In genomic region chr2:170739048-170739447, GRCh38 we compare ENCODE assay signal across 13 cellular contexts. TPM values are rescaled to one million over a fixed set of nuclear protein-coding genes. Genes with fewer than 3 reads are reported as not detected.
A peak's percentile ranks its signal among the peaks of the same experiment; 100 is the strongest.
DNase-seq lines count a peak whose midpoint lies in the region; ATAC-seq and TF ChIP-seq lines count a peak whose summit lies in the region.
"Had no signal": no experiment of that assay in that cellular context is flagged by ENCODE, and none has a peak within 500 bp of the region (broad histone marks: within the 10 kb centered on the region; RNA-seq: fewer than 3 reads in every experiment).

No MANE protein-coding gene starts in this region.

- CTCF ChIA-PET in IMR-90 (lab: Yijun Ruan, JAX) = interaction anchor here (1.2 to 1.3 kb wide), 2 partner anchors 18 to 32 kb away, joined by 3 read pairs; no protein-coding TSS in a partner anchor

- DNase-seq in AG09309 (ENCODE audit: low read depth) (peak; percentile 82), IMR-90 (peak; percentile 95), brain microvascular endothelial cell (peak; percentile 92), lower lobe of right lung (no peak), cerebellum (ENCODE audit: low spot score) (no peak)
- DNase-seq in stimulated activated CD4-positive, alpha-beta T cell treated with anti-CD3 and anti-CD28 coated beads, Interleukin-4, amount 100 ng/mL, for 24 hours = no peak
- DNase-seq: activated T-cell treated with anti-CD3 and anti-CD28 coated beads, Interleukin-2, amount 50 U/mL, for 1 hour; CD4-positive, alpha-beta memory T cell; hypothalamus; naive thymus-derived CD8-positive, alpha-beta T cell; stimulated activated naive CD8-positive, alpha-beta T cell treated with anti-CD3 and anti-CD28 coated beads, Interleukin-15, amount 100 ng/mL, for 72 hours had no signal

- dilution Hi-C loops in IMR-90 (cut with HindIII; ENCODE audit: low sequenced_read_pairs, unreplicated experiment) = no loop called here

- H3K56ac ChIP-seq in IMR-90 (ENCODE audit: extremely low read depth, insufficient read depth, low read length) = no peak overlapping the region

- H3K27ac ChIP-seq in IMR-90 (ENCODE audit: insufficient read depth, low read length) (no peak overlapping the region), brain microvascular endothelial cell (peak overlapping the region; percentile 58), lower lobe of right lung (peak overlapping the region; percentile 46)

- TF ChIP-seq POLR2A in IMR-90 (IDR thresholded peaks at IDR 0.05; ENCODE audit: low read depth, low read length) = no peak

- H2BK5ac ChIP-seq in IMR-90 (ENCODE audit: low read depth, low read length, poor library complexity, severe bottlenecking) = no peak overlapping the region

- H4K5ac ChIP-seq in IMR-90 (ENCODE audit: low read depth, low read length) = no peak overlapping the region

- no peaks in the 10 kb centered on the region for H4K20me1 ChIP-seq in IMR-90 (ENCODE audit: insufficient read depth, low read length)

- H4K91ac ChIP-seq in IMR-90 (ENCODE audit: insufficient read depth, low read depth, low read length) = no peak overlapping the region

- POLR2A ChIA-PET in IMR-90 (lab: Charles Lee; ENCODE audit: unreplicated experiment) = no interaction called here

- no peaks in the 10 kb centered on the region for H3K4me1 ChIP-seq in IMR-90 (ENCODE audit: control insufficient read depth, insufficient read depth, low read length)
- H3K4me1 ChIP-seq in lower lobe of right lung = no peaks in the 10 kb centered on the region

- H3K27me3 ChIP-seq in IMR-90 (ENCODE audit: control insufficient read depth, insufficient read depth, low read length) (no peaks in the 10 kb centered on the region), brain microvascular endothelial cell (replicated peaks) (no peaks in the 10 kb centered on the region), lower lobe of right lung (ENCODE audit: low read depth) (peaks cover 6% of the 10 kb centered on the region)

- H4K8ac ChIP-seq in IMR-90 (ENCODE audit: low read depth in 2 of 2, low read length in 2 of 2) = no peak overlapping the region

- no peak overlapping the region for H3K4ac ChIP-seq in IMR-90 (ENCODE audit: low read depth, low read length)

- H3K9me1 ChIP-seq in IMR-90 (ENCODE audit: insufficient read depth, low read length) = no peaks in the 10 kb centered on the region

- ATAC-seq in IMR-90 (ENCODE audit: low read depth) (peak; percentile 99), lower lobe of right lung (peak; percentile 82 to 86), GM21786 (IDR thresholded peaks at IDR 0.05; ENCODE audit: unreplicated experiment) (no peak), GM19023 (IDR thresholded peaks at IDR 0.05; ENCODE audit: unreplicated experiment) (no peak)
- ATAC-seq: naive thymus-derived CD8-positive, alpha-beta T cell; stimulated activated naive CD8-positive, alpha-beta T cell treated with anti-CD3 and anti-CD28 coated beads, Interleukin-15, amount 100 ng/mL, for 72 hours had no signal

- WGBS in IMR-90 (ENCODE audit: extremely low coverage in 2 of 2, insufficient read length in 1 of 2), 2 experiments = no CpG with 5 or more reads among the region's 3 CpGs

- H2BK15ac ChIP-seq in IMR-90 (ENCODE audit: low read depth, low read length) = no peak overlapping the region

- TF ChIP-seq CTCF in AG09309 (IDR thresholded peaks at IDR 0.05; ENCODE audit: control insufficient read depth, insufficient read depth, low read depth, low read length, missing control alignments) = no peak
- no peak for TF ChIP-seq CTCF in IMR-90 (conservative IDR thresholded peaks at IDR 0.05; ENCODE audit: low read depth, low read length)
- TF ChIP-seq CTCF in brain microvascular endothelial cell (IDR thresholded peaks at IDR 0.05; ENCODE audit: low read depth, low read length, missing control alignments) = no peak
- no peak for TF ChIP-seq CTCF in lower lobe of right lung (IDR thresholded peaks at IDR 0.05)

- no peak overlapping the region for H2AFZ ChIP-seq in IMR-90 (replicated peaks; ENCODE audit: low read length, poor library complexity)

- no peak overlapping the region for H2BK120ac ChIP-seq in IMR-90 (ENCODE audit: low read depth, low read length)

- no peak overlapping the region for H3K23ac ChIP-seq in IMR-90 (ENCODE audit: low read depth, low read length)

- H3K4me2 ChIP-seq in IMR-90 (ENCODE audit: low read depth, low read length) = no peak overlapping the region

- H3K79me1 ChIP-seq in IMR-90 (ENCODE audit: low read depth in 1 of 2, low read length in 2 of 2) = no peaks in the 10 kb centered on the region

- no peak overlapping the region for H3K18ac ChIP-seq in IMR-90 (ENCODE audit: low read depth, low read length)

- no peak overlapping the region for H3K4me3 ChIP-seq in AG09309 (ENCODE audit: control insufficient read depth, low read depth, low read length)
- H3K4me3 ChIP-seq in IMR-90 (ENCODE audit: insufficient read depth, low read depth, low read length) = no peak overlapping the region
- H3K4me3 ChIP-seq in brain microvascular endothelial cell (ENCODE audit: low read depth, low read length) = no peak overlapping the region
- H3K4me3 ChIP-seq in lower lobe of right lung = no peak overlapping the region

- H2AK9ac ChIP-seq in IMR-90 (replicated peaks; ENCODE audit: low read depth, low read length, poor library complexity) = no peak overlapping the region

- H3K14ac ChIP-seq in IMR-90 (replicated peaks; ENCODE audit: low read depth, low read length) = no peak overlapping the region

- no peaks in the 10 kb centered on the region for H3K9me3 ChIP-seq in IMR-90 (ENCODE audit: control insufficient read depth, insufficient read depth, low read length)
- no peaks in the 10 kb centered on the region for H3K9me3 ChIP-seq in lower lobe of right lung

- H2BK20ac ChIP-seq in IMR-90 (ENCODE audit: low read depth, low read length) = no peak overlapping the region

- TF ChIP-seq RAD21 in IMR-90 (IDR thresholded peaks at IDR 0.05; ENCODE audit: low read length) = no peak

- no peak overlapping the region for H3K9ac ChIP-seq in IMR-90 (ENCODE audit: low read depth, low read length)

- intact Hi-C loops in IMR-90 (cut with micrococcal nuclease) = no loop called here
- intact Hi-C loops in lower lobe of right lung (cut with DNase I) = no loop called here

- in situ Hi-C loops in IMR-90 (cut with MboI; ENCODE audit: low sequenced_read_pairs) (no loop called here), brain microvascular endothelial cell (cut with HindIII; ENCODE audit: low pct_ligation_motif_present, low sequenced_read_pairs) (no loop called here)

- H2AK5ac ChIP-seq in IMR-90 (ENCODE audit: low read depth, low read length) = no peak overlapping the region

- no TSS peak for BruUV-seq in IMR-90 (replicated peaks; lab: Mats Ljungman, UMichigan)

- H3K36me3 ChIP-seq in IMR-90 (ENCODE audit: control insufficient read depth, insufficient read depth, low read length) (no peaks in the 10 kb centered on the region), brain microvascular endothelial cell (replicated peaks) (no peaks in the 10 kb centered on the region), lower lobe of right lung (no peaks in the 10 kb centered on the region)

TF ChIP-seq in IMR-90, 13 proteins besides CTCF, POLR2A, EP300 and RAD21:
- TF ChIP-seq MAFK (IDR thresholded peaks at IDR 0.05; ENCODE audit: low read depth, low read length) (peak; percentile 53), SMC3 (IDR thresholded peaks at IDR 0.05; ENCODE audit: low read depth, low read length) (no peak)

RNA-seq across cellular contexts. Expression of gene SP5, which starts 23.9 kb away (rescaled TPM):
- not detected in 2 replicates for total RNA-seq in IMR-90 (2012; rRNA removed)
- not detected in 2 replicates for polyA plus RNA-seq in IMR-90 (2012; rRNA removed)
- polyA plus RNA-seq in IMR-90 (2012; cell fraction: cytosol; rRNA removed) = not detected in 2 replicates
- polyA plus RNA-seq in IMR-90 (2012; cell fraction: nucleus; rRNA removed; ENCODE audit: low replicate concordance) = not detected in 2 replicates
- total RNA-seq in lower lobe of right lung = 1.9 TPM
- total RNA-seq in cerebellum = 17.5 TPM
- total RNA-seq: CD4-positive, alpha-beta memory T cell; naive thymus-derived CD8-positive, alpha-beta T cell had no signal
- polyA plus RNA-seq: CD4-positive, alpha-beta memory T cell; naive thymus-derived CD8-positive, alpha-beta T cell had no signal

RNA-seq across cellular contexts. Expression of gene ERICH2, which starts 31.1 kb away (rescaled TPM):
- total RNA-seq in IMR-90 (2012; rRNA removed) (not detected in 2 replicates), lower lobe of right lung (8.5 TPM), cerebellum (not detected)
- not detected in 2 replicates for polyA plus RNA-seq in IMR-90 (2012; rRNA removed)
- not detected in 2 replicates for polyA plus RNA-seq in IMR-90 (2012; cell fraction: cytosol; rRNA removed)
- polyA plus RNA-seq in IMR-90 (2012; cell fraction: nucleus; rRNA removed; ENCODE audit: low replicate concordance) = not detected in 2 replicates
- total RNA-seq: CD4-positive, alpha-beta memory T cell; naive thymus-derived CD8-positive, alpha-beta T cell had no signal
- polyA plus RNA-seq: naive thymus-derived CD8-positive, alpha-beta T cell had no signal

Comparison
In these comparisons a context has a peak if more than half of its experiments do, and no peak if none do; other contexts are left out.
1. DNase-seq: peak in AG09309 (single experiment), IMR-90 (single experiment) and brain microvascular endothelial cell (single experiment); none in lower lobe of right lung (single experiment), stimulated activated CD4-positive, alpha-beta T cell treated with anti-CD3 and anti-CD28 coated beads, Interleukin-4, amount 100 ng/mL, for 24 hours (single experiment) and cerebellum (single experiment).
2. ATAC-seq: peak in IMR-90 (single experiment) and lower lobe of right lung (2 of 2); none in GM21786 (single experiment) and GM19023 (single experiment).